In genomic region chr1:89732643-89733222, GRCh38 we compare ENCODE assay signal across 14 cellular contexts.
"Had no signal": no experiment of that assay in that cellular context is flagged by ENCODE, and none has a peak within 500 bp of the region (broad histone marks: within the 10 kb centered on the region; RNA-seq: fewer than 3 reads in every experiment).

No MANE protein-coding gene starts in this region.

- H3K27me3 Mint-ChIP-seq: dendritic cell treated with granulocyte-macrophage colony-stimulating factor and Interleukin-4, amounts not matched to agents 40 ng/mL and 50 ng/mL, for 4 days had no signal

- H3K36me3 Mint-ChIP-seq: mesothelial cell of epicardium had no signal

- H3K9me3 Mint-ChIP-seq: dendritic cell treated with granulocyte-macrophage colony-stimulating factor and Interleukin-4, amounts not matched to agents 40 ng/mL and 50 ng/mL, for 4 days; mesothelial cell of epicardium; nephron progenitor cell had no signal

- ATAC-seq: activated CD4-positive, CD25-positive, alpha-beta regulatory T cell treated with anti-CD3 and anti-CD28 coated beads, Interleukin-2, amount 50 U/mL, for 24 hours; gastroesophageal sphincter; heart left ventricle; left lung had no signal

- DNase-seq: activated CD4-positive, alpha-beta T cell treated with anti-CD3 and anti-CD28 coated beads, Interleukin-2, amount 50 U/mL, for 48 hours; activated naive CD4-positive, alpha-beta T cell; effector memory CD4-positive, alpha-beta T cell; heart left ventricle; left lung; nephron progenitor cell; nucleus accumbens; stimulated activated naive CD4-positive, alpha-beta T cell treated with Interleukin-2 at 50 U/mL for 16 hours; transverse colon; uterus had no signal

- H3K4me3 Mint-ChIP-seq: dendritic cell treated with granulocyte-macrophage colony-stimulating factor and Interleukin-4, amounts not matched to agents 40 ng/mL and 50 ng/mL, for 4 days; mesothelial cell of epicardium; nephron progenitor cell had no signal

- H3K27ac Mint-ChIP-seq: dendritic cell treated with granulocyte-macrophage colony-stimulating factor and Interleukin-4, amounts not matched to agents 40 ng/mL and 50 ng/mL, for 4 days; mesothelial cell of epicardium; nephron progenitor cell had no signal
